8 cellular contexts compared by ENCODE assay signal in genomic region chr17:16215273-16215964, GRCh38. TPM values are rescaled to one million over a fixed set of nuclear protein-coding genes. Genes with fewer than 3 reads are reported as not detected.
DNase-seq lines count a peak whose midpoint lies in the region; ATAC-seq and TF ChIP-seq lines count a peak whose summit lies in the region.

TSS of gene NCOR1 (minus strand) at chr17:16215534. CDS start at chr17:16194569, 20,965 bp downstream.

- peak within 1 kb of the TSS; percentile 99 for H3K27ac Mint-ChIP-seq in CD4-positive, alpha-beta T cell

- POLR2A ChIA-PET in CD4-positive, alpha-beta T cell (lab: Charles Lee), result interaction anchor here (0.6 to 3.5 kb wide), 7 partner anchors 26 to 184 kb away, joined by 3 to 22 read pairs (median 4); partner anchors contain the start of gene UBB

- H3K9me3 Mint-ChIP-seq in CD4-positive, alpha-beta T cell, result no peaks in the 10 kb centered on the region

- TF ChIP-seq POLR2A in right lobe of liver (IDR thresholded peaks at IDR 0.05), result peak; percentile 93

- no peaks in the 10 kb centered on the region for H3K27me3 Mint-ChIP-seq in CD4-positive, alpha-beta T cell

- peak within 1 kb of the TSS; percentile 100 for H3K4me3 Mint-ChIP-seq in CD4-positive, alpha-beta T cell

- no peaks in the 10 kb centered on the region for H3K36me3 ChIP-seq in right lobe of liver

- CTCF ChIA-PET in CD4-positive, alpha-beta T cell (lab: Charles Lee), result interaction anchor here (1.0 to 1.5 kb wide), 5 partner anchors 15 to 71 kb away, joined by 3 to 5 read pairs (median 4); no protein-coding TSS in a partner anchor

- no peaks in the 10 kb centered on the region for H3K27me3 ChIP-seq in CD4-positive, alpha-beta T cell (ENCODE audit: control insufficient read depth, insufficient read depth, low read length)
- no peaks in the 10 kb centered on the region for H3K27me3 ChIP-seq in right lobe of liver

- peaks cover 58% of the 10 kb centered on the region for H3K4me1 Mint-ChIP-seq in CD4-positive, alpha-beta T cell (ENCODE audit: low read depth)

- 5% methylated on average over 8 of the region's 82 CpGs for WGBS in right lobe of liver (ENCODE audit: insufficient coverage, low coverage, low lambda C conversion rate, missing lambda C conversion rate)

- H3K4me1 ChIP-seq in right lobe of liver, result peaks cover 0 to 35% (median 15%) of the 10 kb centered on the region in 4 donors

- peak; percentile 87 for ATAC-seq in CD4-positive, alpha-beta T cell (ENCODE audit: poor library complexity)
- ATAC-seq in GM19397 (IDR thresholded peaks at IDR 0.05; ENCODE audit: unreplicated experiment), result peak; percentile 74
- ATAC-seq in HG03565 (IDR thresholded peaks at IDR 0.05; ENCODE audit: unreplicated experiment), result peak; percentile 64
- peak; percentile 90 to 96 (median 92) for ATAC-seq in right lobe of liver

- intact Hi-C loops in CD4-positive, alpha-beta T cell (cut with DNase I, micrococcal nuclease), result loop anchor here (5.0 kb wide), 4 partner anchors 72 to 322 kb away; partner anchors contain the start of gene CENPV (in 1 of the 2)
- intact Hi-C loops in right lobe of liver (cut with DNase I), result no loop called here

- peak within 1 kb of the TSS; percentile 95 to 98 (median 97) for H3K4me3 ChIP-seq in right lobe of liver

- TF ChIP-seq CTCF in CD4-positive, alpha-beta T cell (IDR thresholded peaks at IDR 0.05), result no peak
- peak; percentile 23 to 37 (median 34) for TF ChIP-seq CTCF in right lobe of liver (IDR thresholded peaks at IDR 0.05)

- DNase-seq in CD4-positive, alpha-beta T cell, result peak; percentile 79 to 89 (median 85)
- DNase-seq in NCI-H748 treated with DMSO at 0.1 percent for 48 hours (lab: John Stamatoyannopoulos, UW) (peak; percentile 84), dermis microvascular lymphatic vessel endothelial cell (ENCODE audit: low read depth in 2 of 2) (peak; percentile 68 to 94), right lobe of liver (peak; percentile 96 to 97 (median 97))
- DNase-seq in activated CD4-positive, alpha-beta T cell treated with anti-CD3 and anti-CD28 coated beads, Interleukin-2, amount 50 U/mL, for 48 hours, result peak; percentile 87 to 91
- peak; percentile 90 for DNase-seq in stimulated activated CD4-positive, alpha-beta T cell treated with anti-CD3 and anti-CD28 coated beads, Interleukin-4, amount 100 ng/mL, for 24 hours

- H3K9me3 ChIP-seq in CD4-positive, alpha-beta T cell (ENCODE audit: control insufficient read depth, low read length), result no peaks in the 10 kb centered on the region
- no peaks in the 10 kb centered on the region for H3K9me3 ChIP-seq in right lobe of liver

- H3K27ac ChIP-seq in CD4-positive, alpha-beta T cell (ENCODE audit: low read depth, low read length), result peak within 1 kb of the TSS; percentile 79
- peak within 1 kb of the TSS; percentile 94 to 98 (median 96) for H3K27ac ChIP-seq in right lobe of liver

- peaks cover 15% of the 10 kb centered on the region for H3K36me3 Mint-ChIP-seq in CD4-positive, alpha-beta T cell (ENCODE audit: low read depth)

RNA-seq across cellular contexts. Expression of gene NCOR1, which starts in this region (rescaled TPM):
- total RNA-seq in CD4-positive, alpha-beta T cell, result 100 to 1,000 TPM; 118 TPM
- 67.4 and 85.3 TPM in 2 replicates for total RNA-seq in dermis microvascular lymphatic vessel endothelial cell
- 10 to 100 TPM; 52.6 to 76.8 (median 65.1) TPM for total RNA-seq in right lobe of liver

Comparison
In these comparisons a context has a peak if more than half of its experiments do, and no peak if none do; other contexts are left out.
1. Peak in every context shown above with its lines: DNase-seq, ATAC-seq, H3K4me3 ChIP-seq and H3K27ac ChIP-seq.
2. intact Hi-C loops: an anchor here in CD4-positive, alpha-beta T cell (5.0 kb wide); none called in right lobe of liver.